In the genomic region with DNA sequence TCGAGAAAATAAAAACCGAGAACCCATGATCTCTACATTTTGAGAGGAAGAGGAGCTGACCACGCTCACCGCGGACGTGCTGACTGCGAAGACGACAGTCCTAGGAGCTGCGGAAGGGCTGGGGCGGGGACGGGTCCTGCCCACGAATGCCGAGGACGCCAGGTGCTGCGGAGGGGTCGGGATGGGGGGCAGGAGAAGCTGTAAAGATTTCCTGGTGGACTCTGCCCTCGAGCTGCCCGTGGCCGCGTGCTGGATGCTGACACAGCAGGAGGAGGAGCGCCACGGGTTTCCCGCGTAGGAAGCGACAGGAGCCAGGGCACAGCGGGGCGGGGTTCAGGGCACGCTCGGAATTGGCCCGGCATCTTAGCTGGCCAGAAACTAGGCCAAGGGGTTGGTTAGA, we compare ENCODE assay signal across 8 cellular contexts. TPM values are rescaled to one million over a fixed set of nuclear protein-coding genes. Genes with fewer than 3 reads are reported as not detected.
DNase-seq lines count a peak whose midpoint lies in the region; ATAC-seq and TF ChIP-seq lines count a peak whose summit lies in the region.

No MANE protein-coding gene starts in this region.

- no peaks in the 10 kb centered on the region for H3K27me3 ChIP-seq in skeletal muscle satellite cell (ENCODE audit: control insufficient read depth, insufficient read depth, low read length)

- ATAC-seq in GM18498 (IDR thresholded peaks at IDR 0.05; ENCODE audit: unreplicated experiment): peak; percentile 5
- no peak for ATAC-seq in activated CD8-positive, alpha-beta memory T cell treated with anti-CD3 and anti-CD28 coated beads, Interleukin-2, amount 10 ng/mL, durations not matched to agents 7 days and 5 days
- no peak for ATAC-seq in HG03196 (IDR thresholded peaks at IDR 0.05; ENCODE audit: unreplicated experiment)

- H3K36me3 ChIP-seq in skeletal muscle satellite cell (ENCODE audit: insufficient read depth, low read length): peaks cover 2% of the 10 kb centered on the region

- H3K4me1 Mint-ChIP-seq in activated CD8-positive, alpha-beta memory T cell treated with anti-CD3 and anti-CD28 coated beads, Interleukin-2, amount 10 ng/mL, durations not matched to agents 7 days and 5 days: peaks cover 19% of the 10 kb centered on the region

- peak overlapping the region; percentile 62 for H3K4me2 ChIP-seq in skeletal muscle satellite cell (ENCODE audit: low read length)

- no peaks in the 10 kb centered on the region for H3K27me3 Mint-ChIP-seq in activated CD8-positive, alpha-beta memory T cell treated with anti-CD3 and anti-CD28 coated beads, Interleukin-2, amount 10 ng/mL, durations not matched to agents 7 days and 5 days

- H3K9ac ChIP-seq in skeletal muscle satellite cell (ENCODE audit: low read depth, low read length): no peak overlapping the region

- no peak for DNase-seq in activated CD8-positive, alpha-beta memory T cell treated with anti-CD3 and anti-CD28 coated beads, Interleukin-2, amount 10 ng/mL, durations not matched to agents 7 days and 5 days
- DNase-seq in fibroblast of the aortic adventitia (ENCODE audit: low read depth) (no peak), SKM-1 treated with dmso at 0.1 percent for 144 hours (lab: John Stamatoyannopoulos, UW; ENCODE audit: unreplicated experiment) (no peak), NCI-H1694 (lab: John Stamatoyannopoulos, UW) (no peak), germinal center (ENCODE audit: low spot score) (no peak)

- peak overlapping the region; percentile 33 for H3K27ac Mint-ChIP-seq in activated CD8-positive, alpha-beta memory T cell treated with anti-CD3 and anti-CD28 coated beads, Interleukin-2, amount 10 ng/mL, durations not matched to agents 7 days and 5 days

- H3K4me3 ChIP-seq in fibroblast of the aortic adventitia (ENCODE audit: low read depth, low read length): peak overlapping the region; percentile 40
- H3K4me3 ChIP-seq in skeletal muscle satellite cell (ENCODE audit: low read length): peak overlapping the region; percentile 57

- peaks cover 26% of the 10 kb centered on the region for H3K9me3 Mint-ChIP-seq in activated CD8-positive, alpha-beta memory T cell treated with anti-CD3 and anti-CD28 coated beads, Interleukin-2, amount 10 ng/mL, durations not matched to agents 7 days and 5 days (ENCODE audit: low read depth)

- H3K4me3 Mint-ChIP-seq in activated CD8-positive, alpha-beta memory T cell treated with anti-CD3 and anti-CD28 coated beads, Interleukin-2, amount 10 ng/mL, durations not matched to agents 7 days and 5 days: peak overlapping the region; percentile 74

- CTCF ChIA-PET in activated CD8-positive, alpha-beta memory T cell treated with anti-CD3 and anti-CD28 coated beads, Interleukin-2, amount 10 ng/mL, durations not matched to agents 7 days and 5 days (lab: Charles Lee): interaction anchor here (1.0 to 1.6 kb wide), 3 partner anchors 11 to 60 kb away, joined by 3 to 4 read pairs (median 3); no protein-coding TSS in a partner anchor

- peaks cover 13% of the 10 kb centered on the region for H3K9me3 ChIP-seq in skeletal muscle satellite cell (replicated peaks; ENCODE audit: low read length)

- no peak for TF ChIP-seq CTCF in fibroblast of the aortic adventitia (IDR thresholded peaks at IDR 0.05; ENCODE audit: insufficient read depth, low read length)

- H3K4me1 ChIP-seq in skeletal muscle satellite cell (ENCODE audit: control insufficient read depth, insufficient read depth, low read length): no peaks in the 10 kb centered on the region

- peaks cover 46% of the 10 kb centered on the region for H3K36me3 Mint-ChIP-seq in activated CD8-positive, alpha-beta memory T cell treated with anti-CD3 and anti-CD28 coated beads, Interleukin-2, amount 10 ng/mL, durations not matched to agents 7 days and 5 days

RNA-seq across cellular contexts. Expression of gene ZSCAN30, which starts 22.2 kb away (rescaled TPM):
- total RNA-seq in activated CD8-positive, alpha-beta memory T cell treated with anti-CD3 and anti-CD28 coated beads, Interleukin-2, amount 10 ng/mL, durations not matched to agents 7 days and 5 days: 10 to 100 TPM; 12.9 to 18.1 TPM
- total RNA-seq in fibroblast of the aortic adventitia (ENCODE audit: low replicate concordance): 18.6 and 22.6 TPM in 2 replicates
- total RNA-seq in skeletal muscle satellite cell (2012; rRNA removed): 12.2 and 15.2 TPM in 2 replicates

RNA-seq across cellular contexts. Expression of gene ZNF397, which starts 27.0 kb away (rescaled TPM):
- total RNA-seq in activated CD8-positive, alpha-beta memory T cell treated with anti-CD3 and anti-CD28 coated beads, Interleukin-2, amount 10 ng/mL, durations not matched to agents 7 days and 5 days: 10 to 100 TPM; 10.8 to 13.1 TPM
- 20.5 and 26.2 TPM in 2 replicates for total RNA-seq in fibroblast of the aortic adventitia (ENCODE audit: low replicate concordance)
- total RNA-seq in skeletal muscle satellite cell (2012; rRNA removed): 10.9 and 15.5 TPM in 2 replicates
